Comparison of ENCODE assay signal across 8 cellular contexts in the genomic region with DNA sequence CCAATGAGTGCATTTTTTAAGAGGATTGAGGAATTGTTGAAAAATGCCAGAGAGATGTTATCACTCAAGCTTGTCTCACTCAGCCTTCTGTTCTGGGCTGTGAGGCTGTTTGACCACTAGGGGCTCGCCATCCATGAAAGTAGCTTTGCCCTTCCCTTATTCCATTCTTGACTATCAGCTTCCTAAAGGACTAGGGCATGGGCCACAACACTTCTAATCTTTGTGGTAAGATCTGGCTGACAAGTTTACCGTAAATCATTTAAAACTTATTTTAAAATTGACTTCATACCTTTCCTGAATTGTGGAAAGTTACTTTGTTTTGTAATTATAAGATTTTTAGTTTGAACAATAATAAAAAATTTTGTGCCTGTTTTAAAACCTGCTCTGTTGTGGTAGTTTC. TPM values are rescaled to one million over a fixed set of nuclear protein-coding genes. Genes with fewer than 3 reads are reported as not detected.
DNase-seq lines count a peak whose midpoint lies in the region; ATAC-seq and TF ChIP-seq lines count a peak whose summit lies in the region.

No MANE protein-coding gene starts in this region.

- peak; percentile 79 for TF ChIP-seq CTCF in 22Rv1 (IDR thresholded peaks at IDR 0.05)
- peak; percentile 84 for TF ChIP-seq CTCF in GM12864 (IDR thresholded peaks at IDR 0.05; ENCODE audit: low read depth, low read length, missing control alignments)

- ATAC-seq in left colon (peak; percentile 89), GM18858 (IDR thresholded peaks at IDR 0.05; ENCODE audit: unreplicated experiment) (no peak), GM21717 (IDR thresholded peaks at IDR 0.05; ENCODE audit: unreplicated experiment) (no peak), GM21360 (IDR thresholded peaks at IDR 0.05; ENCODE audit: unreplicated experiment) (no peak)

- intact Hi-C loops in left colon (cut with DNase I, micrococcal nuclease) = no loop called here

- DNase-seq in GM12864 (ENCODE audit: low read depth) = no peak
- peak; percentile 26 for DNase-seq in NCI-H2227 (lab: John Stamatoyannopoulos, UW; ENCODE audit: unreplicated experiment)
- DNase-seq in cerebellar cortex (ENCODE audit: low spot score) = peak; percentile 44
- no peak for DNase-seq in left colon

- H3K4me3 ChIP-seq in GM12864 (ENCODE audit: low read depth, low read length) = no peak overlapping the region

- no peak overlapping the region for H3K27ac ChIP-seq in 22Rv1

RNA-seq across cellular contexts. Expression of a gene that starts 49.5 kb away (rescaled TPM):
- 100 to 1,000 TPM; 129 to 131 TPM for total RNA-seq in left colon

Comparison
In these comparisons a context has a peak if more than half of its experiments do, and no peak if none do; other contexts are left out.
1. DNase-seq: peak in NCI-H2227 (single experiment) and cerebellar cortex (single experiment); none in GM12864 (single experiment) and left colon (0 of 2).